In genomic region chr3:149860881-149861280, GRCh38 we compare ENCODE assay signal across 15 cellular contexts. TPM values are rescaled to one million over a fixed set of nuclear protein-coding genes. Genes with fewer than 3 reads are reported as not detected.
DNase-seq lines count a peak whose midpoint lies in the region; ATAC-seq and TF ChIP-seq lines count a peak whose summit lies in the region.
"Had no signal": no experiment of that assay in that cellular context is flagged by ENCODE, and none has a peak within 500 bp of the region (broad histone marks: within the 10 kb centered on the region; RNA-seq: fewer than 3 reads in every experiment).

No MANE protein-coding gene starts in this region.

- no peaks in the 10 kb centered on the region for H3K27me3 Mint-ChIP-seq in activated B cell treated with CpG ODN at 0.5 μM for 24 hours
- no peaks in the 10 kb centered on the region for H3K27me3 Mint-ChIP-seq in activated CD4-positive, alpha-beta T cell treated with anti-CD3 and anti-CD28 coated beads, Interleukin-2, amount 10 ng/mL, durations not matched to agents 24 days and 14 days
- H3K27me3 Mint-ChIP-seq: CD8-positive, alpha-beta memory T cell had no signal

- 78 to 86% methylated on average over 3 of the region's 3 CpGs for WGBS in upper lobe of left lung, 2 donors

- H3K36me3 Mint-ChIP-seq in activated B cell treated with CpG ODN at 0.5 μM for 24 hours (ENCODE audit: low read depth) = peaks cover 71% of the 10 kb centered on the region
- H3K36me3 Mint-ChIP-seq in activated CD4-positive, alpha-beta T cell treated with anti-CD3 and anti-CD28 coated beads, Interleukin-2, amount 10 ng/mL, durations not matched to agents 24 days and 14 days (ENCODE audit: low read depth) = peaks cover 35% of the 10 kb centered on the region

- ATAC-seq in activated B cell treated with CpG ODN at 0.5 μM for 24 hours (ENCODE audit: low read depth) (no peak), upper lobe of left lung (ENCODE audit: low FRiP score in 2 of 2) (no peak)
- ATAC-seq: GM23338 had no signal

- H3K36me3 ChIP-seq in upper lobe of left lung = peaks cover 0 to 12% (median 2%) of the 10 kb centered on the region in 4 donors

- TF ChIP-seq CTCF in activated B cell treated with CpG ODN at 0.5 μM for 24 hours (IDR thresholded peaks at IDR 0.05) (no peak), upper lobe of left lung (IDR thresholded peaks at IDR 0.05) (no peak)

- H3K4me3 ChIP-seq in upper lobe of left lung = no peak overlapping the region
- H3K4me3 ChIP-seq: BLaER1, GM23338 had no signal

- intact Hi-C loops in activated B cell treated with CpG ODN at 0.5 μM for 24 hours (cut with micrococcal nuclease) = no loop called here
- intact Hi-C loops in activated CD4-positive, alpha-beta T cell treated with anti-CD3 and anti-CD28 coated beads, Interleukin-2, amount 10 ng/mL, durations not matched to agents 24 days and 14 days (cut with micrococcal nuclease) = no loop called here

- H3K27me3 ChIP-seq in upper lobe of left lung = no peaks in the 10 kb centered on the region
- H3K27me3 ChIP-seq: BLaER1 had no signal

- H3K4me1 ChIP-seq in upper lobe of left lung = no peaks in the 10 kb centered on the region
- H3K4me1 ChIP-seq: BLaER1, Caco-2 had no signal

- H3K27ac ChIP-seq in upper lobe of left lung = no peak overlapping the region
- H3K27ac ChIP-seq: 22Rv1, BLaER1 had no signal

- POLR2A ChIA-PET in activated B cell treated with CpG ODN at 0.5 μM for 24 hours (lab: Charles Lee) = no interaction called here

- H3K9me3 Mint-ChIP-seq in activated B cell treated with CpG ODN at 0.5 μM for 24 hours = peaks cover 2% of the 10 kb centered on the region
- peaks cover 8% of the 10 kb centered on the region for H3K9me3 Mint-ChIP-seq in activated CD4-positive, alpha-beta T cell treated with anti-CD3 and anti-CD28 coated beads, Interleukin-2, amount 10 ng/mL, durations not matched to agents 24 days and 14 days
- H3K9me3 Mint-ChIP-seq: GM23338 had no signal

- peak overlapping the region; percentile 1 for H3K27ac Mint-ChIP-seq in activated B cell treated with CpG ODN at 0.5 μM for 24 hours
- no peak overlapping the region for H3K27ac Mint-ChIP-seq in activated CD4-positive, alpha-beta T cell treated with anti-CD3 and anti-CD28 coated beads, Interleukin-2, amount 10 ng/mL, durations not matched to agents 24 days and 14 days
- H3K27ac Mint-ChIP-seq: GM23338 had no signal

- no peaks in the 10 kb centered on the region for H3K9me3 ChIP-seq in upper lobe of left lung
- H3K9me3 ChIP-seq: Caco-2 had no signal

- TF ChIP-seq POLR2A in upper lobe of left lung (IDR thresholded peaks at IDR 0.05) = no peak

- CTCF ChIA-PET in activated B cell treated with CpG ODN at 0.5 μM for 24 hours (lab: Charles Lee) = no interaction called here

- no peak overlapping the region for H3K4me3 Mint-ChIP-seq in activated B cell treated with CpG ODN at 0.5 μM for 24 hours
- H3K4me3 Mint-ChIP-seq in activated CD4-positive, alpha-beta T cell treated with anti-CD3 and anti-CD28 coated beads, Interleukin-2, amount 10 ng/mL, durations not matched to agents 24 days and 14 days = no peak overlapping the region
- H3K4me3 Mint-ChIP-seq: CD8-positive, alpha-beta memory T cell; GM23338 had no signal

- no peak for TF ChIP-seq EP300 in upper lobe of left lung (IDR thresholded peaks at IDR 0.05)

- H3K4me1 Mint-ChIP-seq in activated B cell treated with CpG ODN at 0.5 μM for 24 hours = no peaks in the 10 kb centered on the region
- no peaks in the 10 kb centered on the region for H3K4me1 Mint-ChIP-seq in activated CD4-positive, alpha-beta T cell treated with anti-CD3 and anti-CD28 coated beads, Interleukin-2, amount 10 ng/mL, durations not matched to agents 24 days and 14 days

- DNase-seq in DMS 273 (lab: John Stamatoyannopoulos, UW; ENCODE audit: unreplicated experiment) = peak; percentile 6
- DNase-seq in DMS 273 treated with DMSO at 0.1 percent for 48 hours (lab: John Stamatoyannopoulos, UW) = no peak
- peak; percentile 59 for DNase-seq in M059J (ENCODE audit: low read depth)
- no peak for DNase-seq in activated B cell treated with CpG ODN at 0.5 μM for 24 hours
- DNase-seq in ecto neural progenitor cell (ENCODE audit: low spot score) = no peak
- DNase-seq in upper lobe of left lung = no peak
- DNase-seq in activated CD4-positive, alpha-beta T cell treated with anti-CD3 and anti-CD28 coated beads, Interleukin-2, amount 10 ng/mL, durations not matched to agents 24 days and 14 days = no peak
- DNase-seq: AML-193; Caco-2; CD8-positive, alpha-beta memory T cell; GDM1; H7 had no signal

RNA-seq across cellular contexts. Expression of gene RNF13, which starts 47.9 kb away (rescaled TPM):
- total RNA-seq in M059J (2014; rRNA removed; shearing (Covaris generic)) = 37.3 and 38.2 TPM in 2 replicates
- total RNA-seq in activated B cell treated with CpG ODN at 0.5 μM for 24 hours = 57.6 and 59.6 TPM in 2 replicates
- 100 to 1,000 TPM in 3 of 6 donors, 10 to 100 TPM in 3; 50.2 to 136 (median 101) TPM for total RNA-seq in upper lobe of left lung
- 31.6 and 36.7 TPM in 2 replicates for total RNA-seq in activated CD4-positive, alpha-beta T cell treated with anti-CD3 and anti-CD28 coated beads, Interleukin-2, amount 10 ng/mL, durations not matched to agents 24 days and 14 days

Comparison
In these comparisons a context has a peak if more than half of its experiments do, and no peak if none do; other contexts are left out.
1. DNase-seq: peak in DMS 273 (single experiment) and M059J (single experiment); none in DMS 273 treated with DMSO at 0.1 percent for 48 hours (single experiment), activated B cell treated with CpG ODN at 0.5 μM for 24 hours (single experiment), ecto neural progenitor cell (single experiment), upper lobe of left lung (0 of 2) and activated CD4-positive, alpha-beta T cell treated with anti-CD3 and anti-CD28 coated beads, Interleukin-2, amount 10 ng/mL, durations not matched to agents 24 days and 14 days (single experiment).